In genomic region chr12:29082522-29082921, GRCh38 we compare ENCODE assay signal across 18 cellular contexts.
DNase-seq lines count a peak whose midpoint lies in the region; ATAC-seq and TF ChIP-seq lines count a peak whose summit lies in the region.
"Had no signal": no experiment of that assay in that cellular context is flagged by ENCODE, and none has a peak within 500 bp of the region (broad histone marks: within the 10 kb centered on the region; RNA-seq: fewer than 3 reads in every experiment).

No MANE protein-coding gene starts in this region.

- H3K79me2 ChIP-seq in smooth muscle cell (ENCODE audit: low read depth) (no peaks in the 10 kb centered on the region), mesendoderm (ENCODE audit: control insufficient read depth, insufficient read depth, low read length) (no peaks in the 10 kb centered on the region)

- no peak overlapping the region for H3K4me2 ChIP-seq in smooth muscle cell
- no peak overlapping the region for H3K4me2 ChIP-seq in mesendoderm (ENCODE audit: low read length)

- H3K9me3 ChIP-seq in smooth muscle cell (replicated peaks; ENCODE audit: low read depth), result no peaks in the 10 kb centered on the region
- H3K9me3 ChIP-seq: MG63, ovary, tibial artery had no signal

- no peak overlapping the region for H2BK15ac ChIP-seq in mesendoderm (replicated peaks; ENCODE audit: low read depth)

- H4K8ac ChIP-seq in mesendoderm (ENCODE audit: low read depth, low read length), result no peak overlapping the region

- intact Hi-C loops in activated CD4-positive, alpha-beta memory T cell treated with anti-CD3 and anti-CD28 coated beads for 36 hours (cut with micrococcal nuclease), result loop anchor here (1.0 to 10.0 kb wide), 6 partner anchors 9 to 1260 kb away; no protein-coding TSS in a partner anchor

- 75% methylated on average over 4 of the region's 4 CpGs for WGBS in smooth muscle cell (ENCODE audit: low lambda C conversion rate)
- no CpG with 5 or more reads among the region's 4 CpGs for WGBS in mesendoderm (ENCODE audit: extremely low coverage, insufficient coverage, low lambda C conversion rate)

- no peaks in the 10 kb centered on the region for H3F3A ChIP-seq in smooth muscle cell (ENCODE audit: low read depth)

- CTCF ChIA-PET in activated CD4-positive, alpha-beta memory T cell treated with anti-CD3 and anti-CD28 coated beads for 36 hours (lab: Charles Lee), result interaction anchor here (1.5 to 1.9 kb wide), 2 partner anchors 10 to 235 kb away, joined by 10 read pairs; no protein-coding TSS in a partner anchor
- CTCF ChIA-PET in activated CD4-positive, alpha-beta memory T cell treated with anti-CD3 and anti-CD28 coated beads, Interleukin-2, amount 10 ng/mL, durations not matched to agents 7 days and 5 days (lab: Charles Lee), result interaction anchor here (0.5 to 1.3 kb wide), 3 partner anchors 91 to 236 kb away, joined by 3 to 4 read pairs (median 3); no protein-coding TSS in a partner anchor

- H4K20me1 ChIP-seq in smooth muscle cell (ENCODE audit: low read depth), result no peaks in the 10 kb centered on the region

- ATAC-seq in SK-N-SH treated with all-trans-retinoic acid at 6 μM for 48 hours (peak; percentile 18; the same call in 2 of the 3 replicates), GM21737 (IDR thresholded peaks at IDR 0.05; ENCODE audit: unreplicated experiment) (no peak)

- H2AK5ac ChIP-seq in mesendoderm (ENCODE audit: low read length), result no peak overlapping the region

- H4K5ac ChIP-seq in mesendoderm (ENCODE audit: low read length), result no peak overlapping the region

- POLR2A ChIA-PET in activated CD4-positive, alpha-beta memory T cell treated with anti-CD3 and anti-CD28 coated beads for 36 hours (lab: Charles Lee), result interaction anchor here (1.0 kb wide), 1 partner anchor 21 kb away, joined by 5 read pairs; no protein-coding TSS in a partner anchor
- POLR2A ChIA-PET in activated CD4-positive, alpha-beta memory T cell treated with anti-CD3 and anti-CD28 coated beads, Interleukin-2, amount 10 ng/mL, durations not matched to agents 7 days and 5 days (lab: Charles Lee), result no interaction called here

- H3K9ac ChIP-seq in smooth muscle cell (ENCODE audit: low read depth) (no peak overlapping the region), mesendoderm (ENCODE audit: low read length) (no peak overlapping the region)

- H3K79me1 ChIP-seq in mesendoderm (ENCODE audit: low read length), result no peaks in the 10 kb centered on the region

- peak overlapping the region; percentile 40 for H3K27ac Mint-ChIP-seq in activated CD4-positive, alpha-beta memory T cell treated with anti-CD3 and anti-CD28 coated beads for 36 hours
- no peak overlapping the region for H3K27ac Mint-ChIP-seq in activated CD4-positive, alpha-beta memory T cell treated with anti-CD3 and anti-CD28 coated beads, Interleukin-2, amount 10 ng/mL, durations not matched to agents 7 days and 5 days
- peak overlapping the region; percentile 6; the same call in 1 of the 2 replicates for H3K27ac Mint-ChIP-seq in HFFc6
- H3K27ac Mint-ChIP-seq: brain; CD4-positive, alpha-beta T cell had no signal

- H3K4me1 Mint-ChIP-seq in activated CD4-positive, alpha-beta memory T cell treated with anti-CD3 and anti-CD28 coated beads for 36 hours (ENCODE audit: low read depth), result peaks cover 16% of the 10 kb centered on the region
- peaks cover 14% of the 10 kb centered on the region for H3K4me1 Mint-ChIP-seq in activated CD4-positive, alpha-beta memory T cell treated with anti-CD3 and anti-CD28 coated beads, Interleukin-2, amount 10 ng/mL, durations not matched to agents 7 days and 5 days
- H3K4me1 Mint-ChIP-seq in HFFc6 (ENCODE audit: low read depth), result peaks cover 22% of the 10 kb centered on the region; the same call in 1 of the 2 replicates
- H3K4me1 Mint-ChIP-seq: brain had no signal

- no peaks in the 10 kb centered on the region for H3K36me3 Mint-ChIP-seq in activated CD4-positive, alpha-beta memory T cell treated with anti-CD3 and anti-CD28 coated beads for 36 hours
- H3K36me3 Mint-ChIP-seq in activated CD4-positive, alpha-beta memory T cell treated with anti-CD3 and anti-CD28 coated beads, Interleukin-2, amount 10 ng/mL, durations not matched to agents 7 days and 5 days (ENCODE audit: low read depth), result no peaks in the 10 kb centered on the region
- H3K36me3 Mint-ChIP-seq in HFFc6 (ENCODE audit: low read depth), result no peaks in the 10 kb centered on the region
- H3K36me3 Mint-ChIP-seq: brain had no signal

- no peak for TF ChIP-seq CTCF in HFFc6 (IDR thresholded peaks at IDR 0.05)
- no peak for TF ChIP-seq CTCF in smooth muscle cell (IDR thresholded peaks at IDR 0.05; ENCODE audit: borderline replicate concordance, insufficient read depth, poor library complexity, severe bottlenecking)

- H3K4ac ChIP-seq in mesendoderm (ENCODE audit: low read depth, low read length), result no peak overlapping the region

- H3K4me3 Mint-ChIP-seq in activated CD4-positive, alpha-beta memory T cell treated with anti-CD3 and anti-CD28 coated beads for 36 hours, result no peak overlapping the region
- H3K4me3 Mint-ChIP-seq in activated CD4-positive, alpha-beta memory T cell treated with anti-CD3 and anti-CD28 coated beads, Interleukin-2, amount 10 ng/mL, durations not matched to agents 7 days and 5 days, result no peak overlapping the region
- H3K4me3 Mint-ChIP-seq in HFFc6, result no peak overlapping the region
- H3K4me3 Mint-ChIP-seq: brain; CD4-positive, alpha-beta T cell had no signal

- H3K27ac ChIP-seq in smooth muscle cell (ENCODE audit: low read depth) (peak overlapping the region; percentile 45), mesendoderm (ENCODE audit: low read depth, low read length) (no peak overlapping the region)
- H3K27ac ChIP-seq: ovary, tibial artery had no signal

- no peak for DNase-seq in activated CD4-positive, alpha-beta memory T cell treated with anti-CD3 and anti-CD28 coated beads for 36 hours
- no peak for DNase-seq in activated CD4-positive, alpha-beta memory T cell treated with anti-CD3 and anti-CD28 coated beads, Interleukin-2, amount 10 ng/mL, durations not matched to agents 7 days and 5 days
- DNase-seq in HFFc6 (no peak), smooth muscle cell (lab: John Stamatoyannopoulos, UW; ENCODE audit: unreplicated experiment) (no peak), NCI-H2029 (lab: John Stamatoyannopoulos, UW) (no peak), mesendoderm (no peak)
- DNase-seq: activated naive CD4-positive, alpha-beta T cell; CD4-positive, alpha-beta T cell; DND-41; MG63; NCI-H1694 treated with DMSO at 0.1 percent for 48 hours; NCI-H446; ovary; stimulated activated CD4-positive, alpha-beta T cell treated with anti-CD3 and anti-CD28 coated beads, Interleukin-4, amount 100 ng/mL, for 24 hours; tibial artery had no signal

- no peaks in the 10 kb centered on the region for H3K4me1 ChIP-seq in smooth muscle cell (ENCODE audit: low read depth)
- no peaks in the 10 kb centered on the region for H3K4me1 ChIP-seq in mesendoderm (ENCODE audit: control insufficient read depth, low read depth, low read length)
- H3K4me1 ChIP-seq: tibial artery had no signal

- H2BK5ac ChIP-seq in mesendoderm (ENCODE audit: low read length), result no peak overlapping the region

- no peak overlapping the region for H3K23ac ChIP-seq in mesendoderm (ENCODE audit: low read length)

- H3K27me3 Mint-ChIP-seq in activated CD4-positive, alpha-beta memory T cell treated with anti-CD3 and anti-CD28 coated beads for 36 hours, result peaks cover 25% of the 10 kb centered on the region
- peaks cover 23% of the 10 kb centered on the region for H3K27me3 Mint-ChIP-seq in activated CD4-positive, alpha-beta memory T cell treated with anti-CD3 and anti-CD28 coated beads, Interleukin-2, amount 10 ng/mL, durations not matched to agents 7 days and 5 days
- H3K27me3 Mint-ChIP-seq in HFFc6 (ENCODE audit: insufficient read depth), result peaks cover 2% of the 10 kb centered on the region; the same call in 1 of the 2 replicates
- H3K27me3 Mint-ChIP-seq: CD4-positive, alpha-beta T cell had no signal

- H2BK120ac ChIP-seq in mesendoderm (ENCODE audit: low read depth, low read length), result no peak overlapping the region

- H3K27me3 ChIP-seq in smooth muscle cell (ENCODE audit: low read depth) (no peaks in the 10 kb centered on the region), mesendoderm (ENCODE audit: insufficient read depth, low read length, poor library complexity) (no peaks in the 10 kb centered on the region)
- H3K27me3 ChIP-seq: MG63, ovary, tibial artery had no signal

- no peaks in the 10 kb centered on the region for H3K9me3 Mint-ChIP-seq in activated CD4-positive, alpha-beta memory T cell treated with anti-CD3 and anti-CD28 coated beads for 36 hours
- no peaks in the 10 kb centered on the region for H3K9me3 Mint-ChIP-seq in activated CD4-positive, alpha-beta memory T cell treated with anti-CD3 and anti-CD28 coated beads, Interleukin-2, amount 10 ng/mL, durations not matched to agents 7 days and 5 days
- H3K9me3 Mint-ChIP-seq in HFFc6, result peaks cover 13% of the 10 kb centered on the region; the same call in 1 of the 2 replicates
- H3K9me3 Mint-ChIP-seq: CD4-positive, alpha-beta T cell had no signal

- H2AFZ ChIP-seq in smooth muscle cell (ENCODE audit: low read depth), result peak overlapping the region; percentile 51

- H3K56ac ChIP-seq in mesendoderm (ENCODE audit: low read length), result no peak overlapping the region

- H3K36me3 ChIP-seq in smooth muscle cell (ENCODE audit: low read depth), result no peaks in the 10 kb centered on the region
- no peaks in the 10 kb centered on the region for H3K36me3 ChIP-seq in mesendoderm (ENCODE audit: control insufficient read depth, insufficient read depth, low read length)
- H3K36me3 ChIP-seq: MG63, ovary, tibial artery had no signal

- H3K4me3 ChIP-seq in smooth muscle cell (no peak overlapping the region), mesendoderm (ENCODE audit: low read length) (no peak overlapping the region)
- H3K4me3 ChIP-seq: MG63, ovary, tibial artery had no signal

- no peak overlapping the region for H3K18ac ChIP-seq in mesendoderm (ENCODE audit: low read length)

TF ChIP-seq in SK-N-SH treated with all-trans-retinoic acid at 6 μM for 48 hours, 23 proteins besides CTCF, POLR2A, EP300 and RAD21:
- TF ChIP-seq TOX (CRISPR knock-in tag; IDR thresholded peaks at IDR 0.05; ENCODE audit: borderline replicate concordance) (no peak), SNAI2 (CRISPR knock-in tag; IDR thresholded peaks at IDR 0.05) (0 out of 2 replicates have a peak, but pooled peaks have one; percentile 36)
